ENCODE assay signal across 8 cellular contexts in genomic region chr17:1713878-1714487, GRCh38. TPM values are rescaled to one million over a fixed set of nuclear protein-coding genes. Genes with fewer than 3 reads are reported as not detected.
DNase-seq lines count a peak whose midpoint lies in the region; ATAC-seq and TF ChIP-seq lines count a peak whose summit lies in the region.

No MANE protein-coding gene starts in this region.

- H3K9me3 ChIP-seq in HUES48 (ENCODE audit: control insufficient read depth, insufficient read depth, low read length) (no peaks in the 10 kb centered on the region), hepatocyte (ENCODE audit: low read depth) (no peaks in the 10 kb centered on the region), skeletal muscle tissue (ENCODE audit: control insufficient read depth in 3 of 3, low read length in 3 of 3) (no peaks in the 10 kb centered on the region)

- TF ChIP-seq CTCF in activated B cell treated with CpG ODN at 0.5 μM for 24 hours (IDR thresholded peaks at IDR 0.05) (no peak), hepatocyte (IDR thresholded peaks at IDR 0.05; ENCODE audit: poor library complexity) (peak; percentile 49)

- 4% methylated on average over 11 of the region's 11 CpGs for WGBS in hepatocyte (ENCODE audit: low lambda C conversion rate, missing lambda C conversion rate)

- H3K36me3 Mint-ChIP-seq in activated B cell treated with CpG ODN at 0.5 μM for 24 hours (ENCODE audit: low read depth): no peaks in the 10 kb centered on the region

- peaks cover 22% of the 10 kb centered on the region for H3K4me1 ChIP-seq in HUES48 (ENCODE audit: control insufficient read depth, insufficient read depth, low read length)
- H3K4me1 ChIP-seq in hepatocyte (ENCODE audit: insufficient read depth): peaks cover 35% of the 10 kb centered on the region
- H3K4me1 ChIP-seq in skeletal muscle tissue (ENCODE audit: control insufficient read depth in 3 of 3, insufficient read depth in 3 of 3, low read length in 3 of 3): peaks cover 56 to 62% (median 57%) of the 10 kb centered on the region in 3 donors

- peaks cover 38% of the 10 kb centered on the region for H4K20me1 ChIP-seq in hepatocyte (ENCODE audit: insufficient read depth, poor library complexity, severe bottlenecking)

- DNase-seq in COLO829 (ENCODE audit: low spot score): peak; percentile 34
- no peak for DNase-seq in activated B cell treated with CpG ODN at 0.5 μM for 24 hours
- DNase-seq in hepatocyte (ENCODE audit: low spot score): peak; percentile 77
- no peak for DNase-seq in stimulated activated naive CD4-positive, alpha-beta T cell treated with Interleukin-2 at 50 U/mL for 16 hours (lab: John Stamatoyannopoulos, UW)
- no peak for DNase-seq in pons (ENCODE audit: low spot score)
- no peak for DNase-seq in NCI-H345 treated with DMSO at 0.1 percent for 48 hours (lab: John Stamatoyannopoulos, UW; ENCODE audit: unreplicated experiment)

- H3K79me2 ChIP-seq in hepatocyte: peaks cover 27% of the 10 kb centered on the region

- H3K4me2 ChIP-seq in hepatocyte: peak overlapping the region; percentile 90

- peaks cover 17% of the 10 kb centered on the region for H3K27me3 Mint-ChIP-seq in activated B cell treated with CpG ODN at 0.5 μM for 24 hours

- CTCF ChIA-PET in activated B cell treated with CpG ODN at 0.5 μM for 24 hours (lab: Charles Lee): interaction anchor here (1.7 to 1.9 kb wide), 3 partner anchors 45 to 151 kb away, joined by 5 to 15 read pairs (median 13); no protein-coding TSS in a partner anchor

- intact Hi-C loops in activated B cell treated with CpG ODN at 0.5 μM for 24 hours (cut with micrococcal nuclease): no loop called here

- H3K27me3 ChIP-seq in HUES48 (ENCODE audit: control insufficient read depth, insufficient read depth, low read length): 0 out of 2 replicates have a peak, but pooled peaks cover 3% of the 10 kb centered on the region
- H3K27me3 ChIP-seq in hepatocyte: no peaks in the 10 kb centered on the region
- no peaks in the 10 kb centered on the region for H3K27me3 ChIP-seq in skeletal muscle tissue (ENCODE audit: control insufficient read depth in 3 of 3, insufficient read depth in 3 of 3, low read length in 3 of 3)

- no peak for ATAC-seq in activated B cell treated with CpG ODN at 0.5 μM for 24 hours (ENCODE audit: low read depth)

- H3K36me3 ChIP-seq in HUES48 (ENCODE audit: control insufficient read depth, insufficient read depth, low read length) (peaks cover 15% of the 10 kb centered on the region; the same call in 1 of the 2 replicates), hepatocyte (replicated peaks; ENCODE audit: insufficient read depth, low read depth) (no peaks in the 10 kb centered on the region), skeletal muscle tissue (ENCODE audit: control insufficient read depth in 3 of 3, insufficient read depth in 3 of 3, low read length in 3 of 3) (peaks cover 28 to 34% (median 29%) of the 10 kb centered on the region in 3 donors)

- H3K9me3 Mint-ChIP-seq in activated B cell treated with CpG ODN at 0.5 μM for 24 hours: no peaks in the 10 kb centered on the region

- no peak overlapping the region for H3K27ac Mint-ChIP-seq in activated B cell treated with CpG ODN at 0.5 μM for 24 hours

- H3K4me3 ChIP-seq in HUES48 (ENCODE audit: low read depth, low read length) (peak overlapping the region; percentile 82), hepatocyte (peak overlapping the region; percentile 41), skeletal muscle tissue (ENCODE audit: low read length in 3 of 3) (peak overlapping the region; percentile 79 to 89 (median 85))

- peak overlapping the region; percentile 73 for H3K27ac ChIP-seq in HUES48 (ENCODE audit: low read depth, low read length)
- H3K27ac ChIP-seq in hepatocyte: peak overlapping the region; percentile 96
- H3K27ac ChIP-seq in skeletal muscle tissue (ENCODE audit: low read depth, low read length): peak overlapping the region; percentile 100

- H3K9ac ChIP-seq in HUES48 (ENCODE audit: low read depth, low read length): peak overlapping the region; percentile 15; the same call in 1 of the 2 replicates
- peak overlapping the region; percentile 82 to 90 (median 83) for H3K9ac ChIP-seq in skeletal muscle tissue (ENCODE audit: low read depth in 1 of 3, low read length in 3 of 3)

- POLR2A ChIA-PET in activated B cell treated with CpG ODN at 0.5 μM for 24 hours (lab: Charles Lee): interaction anchor here (0.6 to 3.9 kb wide), 4 partner anchors 10 to 116 kb away, joined by 3 to 43 read pairs (median 6); partner anchors contain the start of genes PRPF8, RPA1, SMYD4 and WDR81

- H3K4me1 Mint-ChIP-seq in activated B cell treated with CpG ODN at 0.5 μM for 24 hours: peaks cover 28% of the 10 kb centered on the region

- H3K9me2 ChIP-seq in hepatocyte (replicated peaks; ENCODE audit: insufficient read depth): no peaks in the 10 kb centered on the region

- peak overlapping the region; percentile 39 for H3K4me3 Mint-ChIP-seq in activated B cell treated with CpG ODN at 0.5 μM for 24 hours

- no peak overlapping the region for H2AFZ ChIP-seq in hepatocyte

RNA-seq across cellular contexts. Expression of gene TLCD2, which starts 3.8 kb away (rescaled TPM):
- 0.02 and 0.04 TPM in 2 replicates for total RNA-seq in activated B cell treated with CpG ODN at 0.5 μM for 24 hours
- 4.5 and 4.9 TPM in 2 replicates for total RNA-seq in hepatocyte
- polyA plus RNA-seq in hepatocyte: 2.0 and 3.0 TPM in 2 replicates
- total RNA-seq in skeletal muscle tissue: 2.1 TPM

RNA-seq across cellular contexts. Expression of gene WDR81, which starts 10.5 kb away (rescaled TPM):
- total RNA-seq in activated B cell treated with CpG ODN at 0.5 μM for 24 hours (42.7 and 48.4 TPM in 2 replicates), hepatocyte (16.9 and 24.4 TPM in 2 replicates), skeletal muscle tissue (10.4 TPM)
- polyA plus RNA-seq in hepatocyte: 24.0 and 27.6 TPM in 2 replicates

RNA-seq across cellular contexts. Expression of gene SERPINF2, which starts 28.7 kb away (rescaled TPM):
- total RNA-seq in activated B cell treated with CpG ODN at 0.5 μM for 24 hours: 0.82 and 1.3 TPM in 2 replicates
- total RNA-seq in hepatocyte: 127 and 140 TPM in 2 replicates
- polyA plus RNA-seq in hepatocyte: 127 and 164 TPM in 2 replicates
- total RNA-seq in skeletal muscle tissue: not detected

RNA-seq across cellular contexts. Expression of gene PRPF8, which starts 29.3 kb away (rescaled TPM):
- total RNA-seq in activated B cell treated with CpG ODN at 0.5 μM for 24 hours: 401 and 442 TPM in 2 replicates
- total RNA-seq in hepatocyte: 100 and 107 TPM in 2 replicates
- 119 and 125 TPM in 2 replicates for polyA plus RNA-seq in hepatocyte
- total RNA-seq in skeletal muscle tissue: 96.0 TPM

RNA-seq across cellular contexts. Expression of gene SERPINF1, which starts 47.9 kb away (rescaled TPM):
- 8.7 and 14.8 TPM in 2 replicates for total RNA-seq in activated B cell treated with CpG ODN at 0.5 μM for 24 hours
- 1,201 and 1,404 TPM in 2 replicates for total RNA-seq in hepatocyte
- 739 and 774 TPM in 2 replicates for polyA plus RNA-seq in hepatocyte
- 328 TPM for total RNA-seq in skeletal muscle tissue

Comparison
In these comparisons a context has a peak if more than half of its experiments do, and no peak if none do; other contexts are left out.
1. DNase-seq: peak in COLO829 (single experiment) and hepatocyte (single experiment); none in activated B cell treated with CpG ODN at 0.5 μM for 24 hours (single experiment), stimulated activated naive CD4-positive, alpha-beta T cell treated with Interleukin-2 at 50 U/mL for 16 hours (single experiment), pons (single experiment) and NCI-H345 treated with DMSO at 0.1 percent for 48 hours (single experiment).
2. RNA of gene SERPINF2, which starts 28.7 kb away (total RNA-seq): 127 to 140 TPM in hepatocyte; 0.82 to 1.3 TPM in activated B cell treated with CpG ODN at 0.5 μM for 24 hours and not detected in skeletal muscle tissue (single experiment); every median in the first group is over 10 times any median in the second.
3. Peak in every context shown above with its lines, with median percentiles within 50 percentile points of each other: H3K27ac ChIP-seq and H3K4me3 ChIP-seq.